In genomic region chr4:151745727-151746231, GRCh38 we compare ENCODE assay signal across 1 cellular context.
TF ChIP-seq lines count a peak whose summit lies in the region.

No MANE protein-coding gene starts in this region.

TF ChIP-seq in GM12878, 131 proteins besides CTCF, POLR2A, EP300 and RAD21 (continued from another document):
- no peak for TF ChIP-seq E2F8 (IDR thresholded peaks at IDR 0.05; ENCODE audit: low read depth, partially characterized antibody)
TF ChIP-seq in GM12878: peak in this region for 0.
